ENCODE assay signal across 26 cellular contexts in the genomic region with DNA sequence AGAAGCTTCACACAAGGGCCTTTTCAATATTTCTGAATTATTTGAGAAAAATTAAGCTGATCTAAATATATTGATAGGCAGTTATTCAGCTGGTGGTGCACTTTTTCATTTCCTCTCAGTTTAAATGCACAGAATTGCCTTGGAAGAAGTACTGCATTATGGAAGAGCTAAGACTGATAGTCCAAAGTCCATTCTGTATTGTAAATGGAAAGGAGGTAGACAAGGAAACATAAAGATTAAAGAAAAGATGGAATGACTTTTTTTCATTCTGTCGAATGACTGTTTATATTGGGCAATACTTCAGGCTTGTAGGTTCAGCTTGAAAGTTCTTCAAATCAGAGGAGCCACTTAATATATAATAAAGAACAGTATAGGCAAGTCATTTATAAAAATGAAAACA.
"Had no signal": no experiment of that assay in that cellular context is flagged by ENCODE, and none has a peak within 500 bp of the region (broad histone marks: within the 10 kb centered on the region; RNA-seq: fewer than 3 reads in every experiment).

No MANE protein-coding gene starts in this region.

- H3K4me3 ChIP-seq: ascending aorta, cardiac muscle cell, K562, PC-9 had no signal

- H3K27me3 ChIP-seq: ascending aorta, cardiac muscle cell had no signal

- H3K36me3 ChIP-seq: ascending aorta, cardiac muscle cell had no signal

- H3K9me3 ChIP-seq: ascending aorta had no signal

- H3K27ac ChIP-seq: ascending aorta, cardiac muscle cell, PC-9, RWPE1 had no signal

- H3K4me1 ChIP-seq: ascending aorta had no signal

- ATAC-seq: activated CD8-positive, alpha-beta T cell treated with anti-CD3 and anti-CD28 coated beads for 36 hours; activated T-cell treated with anti-CD3 and anti-CD28 coated beads, Interleukin-2, amount 50 U/mL, for 72 hours; activated T-helper 17 cell treated with anti-CD3 and anti-CD28 coated beads, Interleukin-2, amount 50 U/mL, for 72 hours; K562 had no signal

- DNase-seq: activated CD4-positive, alpha-beta T cell treated with anti-CD3 and anti-CD28 coated beads, Interleukin-2, amount 10 ng/mL, durations not matched to agents 24 days and 14 days; activated CD4-positive, alpha-beta T cell treated with anti-CD3 and anti-CD28 coated beads, Interleukin-2, amount 50 U/mL, for 4 hours; activated CD8-positive, alpha-beta T cell treated with anti-CD3 and anti-CD28 coated beads for 36 hours; activated effector memory CD4-positive, alpha-beta T cell treated with anti-CD3 and anti-CD28 coated beads, Interleukin-2, amount 50 U/mL, for 16 hours; activated naive CD4-positive, alpha-beta T cell; activated naive CD4-positive, alpha-beta T cell treated with anti-CD3 and anti-CD28 coated beads, Interleukin-2, amount 50 U/mL, for 16 hours; activated naive CD8-positive, alpha-beta T cell treated with anti-CD3 and anti-CD28 coated beads for 36 hours; activated T-cell treated with anti-CD3 and anti-CD28 coated beads, Interleukin-2, amount 50 U/mL, for 1 hour; activated T-cell treated with anti-CD3 and anti-CD28 coated beads, Interleukin-2, amount 50 U/mL, for 72 hours; amniotic stem cell; NCI-H1048; NCI-H1436 treated with DMSO at 0.1 percent for 48 hours; NCI-H1694 treated with DMSO at 0.1 percent for 48 hours; NCI-H2029; NCI-H345; NCI-H510A; NCI-H526; NCI-H748 treated with DMSO at 0.1 percent for 48 hours; PC-9; Right ventricle myocardium superior; T1000 had no signal
